Comparison of ENCODE assay signal across 9 cellular contexts in genomic region chr19:44752123-44752815, GRCh38. TPM values are rescaled to one million over a fixed set of nuclear protein-coding genes. Genes with fewer than 3 reads are reported as not detected.
A peak's percentile ranks its signal among the peaks of the same experiment; 100 is the strongest.
DNase-seq lines count a peak whose midpoint lies in the region; TF ChIP-seq lines count a peak whose summit lies in the region.
"Had no signal": no experiment of that assay in that cellular context is flagged by ENCODE, and none has a peak within 500 bp of the region (broad histone marks: within the 10 kb centered on the region; RNA-seq: fewer than 3 reads in every experiment).

No MANE protein-coding gene starts in this region.

- H3K4me3 Mint-ChIP-seq in activated naive CD4-positive, alpha-beta T cell treated with anti-CD3 and anti-CD28 coated beads, Interleukin-2, amount 50 U/mL, for 24 hours = peak overlapping the region; percentile 89
- peak overlapping the region; percentile 85 for H3K4me3 Mint-ChIP-seq in type B pancreatic cell

- peaks cover 7% of the 10 kb centered on the region for H3K79me1 ChIP-seq in mesenchymal stem cell (replicated peaks; ENCODE audit: low read length, poor library complexity, severe bottlenecking)

- peak overlapping the region; percentile 53 for H2AK5ac ChIP-seq in mesenchymal stem cell (ENCODE audit: low read length, severe bottlenecking)

- H3K4me2 ChIP-seq in mesenchymal stem cell (ENCODE audit: low read length, poor library complexity, severe bottlenecking) = no peak overlapping the region

- H3K4me1 ChIP-seq in adipocyte (ENCODE audit: control insufficient read depth, insufficient read depth, low read length) (peaks cover 68% of the 10 kb centered on the region), mesenchymal stem cell (ENCODE audit: control insufficient read depth, insufficient read depth, low read depth, low read length) (peaks cover 52% of the 10 kb centered on the region)

- H3K36me3 ChIP-seq in adipocyte (ENCODE audit: control insufficient read depth, insufficient read depth, low read length, severe bottlenecking) = peaks cover 30% of the 10 kb centered on the region
- peaks cover 19 to 51% of the 10 kb centered on the region in 2 experiments for H3K36me3 ChIP-seq in mesenchymal stem cell (ENCODE audit: control insufficient read depth in 1 of 2, insufficient read depth in 2 of 2, low read depth in 1 of 2, low read length in 2 of 2)

- no peak overlapping the region for H4K91ac ChIP-seq in mesenchymal stem cell (ENCODE audit: low read length)

- H3K4me1 Mint-ChIP-seq in activated naive CD4-positive, alpha-beta T cell treated with anti-CD3 and anti-CD28 coated beads, Interleukin-2, amount 50 U/mL, for 24 hours = peaks cover 75% of the 10 kb centered on the region
- H3K4me1 Mint-ChIP-seq in type B pancreatic cell (ENCODE audit: unreplicated experiment) = peaks cover 38% of the 10 kb centered on the region

- no peak overlapping the region for H4K8ac ChIP-seq in mesenchymal stem cell (ENCODE audit: low read length)

- WGBS in mesenchymal stem cell = 81% methylated on average over 8 of the region's 8 CpGs

- H2BK12ac ChIP-seq in mesenchymal stem cell (ENCODE audit: low read length in 2 of 2) = peak overlapping the region in 1 of 2 experiments; percentile 91

- H3K9ac ChIP-seq in adipocyte (ENCODE audit: low read length) (peak overlapping the region; percentile 95), mesenchymal stem cell (ENCODE audit: low read length) (peak overlapping the region; percentile 89)

- no peak for TF ChIP-seq CTCF in type B pancreatic cell (conservative IDR thresholded peaks at IDR 0.05)

- H2BK120ac ChIP-seq in mesenchymal stem cell (ENCODE audit: low read depth, low read length) = no peak overlapping the region

- H3K27ac Mint-ChIP-seq in activated naive CD4-positive, alpha-beta T cell treated with anti-CD3 and anti-CD28 coated beads, Interleukin-2, amount 50 U/mL, for 24 hours = peak overlapping the region; percentile 68
- peak overlapping the region; percentile 74 for H3K27ac Mint-ChIP-seq in type B pancreatic cell

- H3K27me3 ChIP-seq in adipocyte (replicated peaks; ENCODE audit: control insufficient read depth, insufficient read depth, low read length) (no peaks in the 10 kb centered on the region), mesenchymal stem cell (ENCODE audit: control insufficient read depth in 1 of 2, insufficient read depth in 1 of 2, low read length in 2 of 2) (no peaks in the 10 kb centered on the region)

- no peak overlapping the region for H3K18ac ChIP-seq in mesenchymal stem cell (ENCODE audit: low read depth in 1 of 2, low read length in 2 of 2)

- H3K27me3 Mint-ChIP-seq in activated naive CD4-positive, alpha-beta T cell treated with anti-CD3 and anti-CD28 coated beads, Interleukin-2, amount 50 U/mL, for 24 hours = no peaks in the 10 kb centered on the region
- H3K27me3 Mint-ChIP-seq in type B pancreatic cell = peaks cover 58% of the 10 kb centered on the region

- no peak overlapping the region for H2BK5ac ChIP-seq in mesenchymal stem cell (ENCODE audit: low read depth, low read length, poor library complexity, severe bottlenecking)

- no peak overlapping the region for H2BK15ac ChIP-seq in mesenchymal stem cell (ENCODE audit: low read depth, poor library complexity, severe bottlenecking)

- H2AFZ ChIP-seq in mesenchymal stem cell (ENCODE audit: low read depth, low read length) = no peak overlapping the region

- H3K9me3 ChIP-seq in adipocyte (ENCODE audit: control insufficient read depth, low read length) = no peaks in the 10 kb centered on the region
- no peaks in the 10 kb centered on the region for H3K9me3 ChIP-seq in mesenchymal stem cell (ENCODE audit: control insufficient read depth, low read length)

- H3K36me3 Mint-ChIP-seq in activated naive CD4-positive, alpha-beta T cell treated with anti-CD3 and anti-CD28 coated beads, Interleukin-2, amount 50 U/mL, for 24 hours = no peaks in the 10 kb centered on the region
- peaks cover 5% of the 10 kb centered on the region for H3K36me3 Mint-ChIP-seq in type B pancreatic cell

- no peak overlapping the region for H3K27ac ChIP-seq in mesenchymal stem cell (ENCODE audit: low read length, poor library complexity, severe bottlenecking)

- no peak overlapping the region for H3K14ac ChIP-seq in mesenchymal stem cell (ENCODE audit: low read length in 2 of 2)

- no peak for DNase-seq in activated naive CD4-positive, alpha-beta T cell (lab: John Stamatoyannopoulos, UW)
- DNase-seq in adipocyte (ENCODE audit: low read depth) = no peak
- DNase-seq in mesenchymal stem cell = no peak
- no peak for DNase-seq in type B pancreatic cell (ENCODE audit: extremely low spot score, unreplicated experiment)
- no peak for DNase-seq in SW 1271 (lab: John Stamatoyannopoulos, UW)
- no peak for DNase-seq in NCI-H82 treated with DMSO at 0.1 percent for 48 hours (lab: John Stamatoyannopoulos, UW; ENCODE audit: unreplicated experiment)
- no peak for DNase-seq in islet precursor cell
- DNase-seq: NCI-H2171 treated with DMSO at 0.1 percent for 48 hours had no signal

- H3K4ac ChIP-seq in mesenchymal stem cell (ENCODE audit: low read depth in 1 of 2, low read length in 2 of 2) = no peak overlapping the region

- H3K9me3 Mint-ChIP-seq in activated naive CD4-positive, alpha-beta T cell treated with anti-CD3 and anti-CD28 coated beads, Interleukin-2, amount 50 U/mL, for 24 hours = no peaks in the 10 kb centered on the region
- no peaks in the 10 kb centered on the region for H3K9me3 Mint-ChIP-seq in type B pancreatic cell

- H3K4me3 ChIP-seq in adipocyte (ENCODE audit: low read length) (peak overlapping the region; percentile 51), mesenchymal stem cell (ENCODE audit: insufficient read depth in 1 of 2, low read depth in 1 of 2, low read length in 2 of 2) (peak overlapping the region in 1 of 2 experiments; percentile 83)

- no peak overlapping the region for H3K23ac ChIP-seq in mesenchymal stem cell (ENCODE audit: low read length in 2 of 2)

RNA-seq across cellular contexts. Expression of gene BCL3, which starts 3.8 kb away (rescaled TPM):
- 48.8 TPM for polyA plus RNA-seq in mesenchymal stem cell (2013, experiment 1 of 2)
- 47.7 TPM for polyA plus RNA-seq in mesenchymal stem cell (2013, experiment 2 of 2)
- 18.9 and 41.2 TPM in 2 replicates for total RNA-seq in type B pancreatic cell (ENCODE audit: low replicate concordance)

RNA-seq across cellular contexts. Expression of gene CBLC, which starts 25.4 kb away (rescaled TPM):
- not detected for polyA plus RNA-seq in mesenchymal stem cell (2013, experiment 1 of 2)
- polyA plus RNA-seq in mesenchymal stem cell (2013, experiment 2 of 2) = not detected
- 13.9 and 37.7 TPM in 2 replicates for total RNA-seq in type B pancreatic cell (ENCODE audit: low replicate concordance)

RNA-seq across cellular contexts. Expression of gene CEACAM16, which starts 53.3 kb away (rescaled TPM):
- not detected for polyA plus RNA-seq in mesenchymal stem cell (2013, experiment 1 of 2)
- polyA plus RNA-seq in mesenchymal stem cell (2013, experiment 2 of 2) = not detected
- total RNA-seq in type B pancreatic cell (ENCODE audit: low replicate concordance) = not detected in 2 replicates

RNA-seq across cellular contexts. Expression of gene BCAM, which starts 56.6 kb away (rescaled TPM):
- polyA plus RNA-seq in mesenchymal stem cell (2013, experiment 1 of 2) = 19.9 TPM
- 20.0 TPM for polyA plus RNA-seq in mesenchymal stem cell (2013, experiment 2 of 2)
- 105 and 124 TPM in 2 replicates for total RNA-seq in type B pancreatic cell (ENCODE audit: low replicate concordance)
